8 cellular contexts compared by ENCODE assay signal in genomic region chr1:239467688-239468087, GRCh38.
"Had no signal": no experiment of that assay in that cellular context is flagged by ENCODE, and none has a peak within 500 bp of the region (broad histone marks: within the 10 kb centered on the region; RNA-seq: fewer than 3 reads in every experiment).

No MANE protein-coding gene starts in this region.

- FAIRE-seq: G401.6, GM12878, GM12891, GM12892, GM18507, GM19239 had no signal

- DNase-seq: GDM1, GF-D8 had no signal

- ATAC-seq: GM12878 had no signal

- H3K4me3 ChIP-seq: GM12878 had no signal
